8 cellular contexts compared by ENCODE assay signal in genomic region chr6:157380779-157381561, GRCh38. TPM values are rescaled to one million over a fixed set of nuclear protein-coding genes. Genes with fewer than 3 reads are reported as not detected.
A peak's percentile ranks its signal among the peaks of the same experiment; 100 is the strongest.
DNase-seq lines count a peak whose midpoint lies in the region; ATAC-seq and FAIRE-seq lines count a peak whose summit lies in the region.

TSS of gene ZDHHC14 (plus strand) at chr6:157381190.

- peak within 1 kb of the TSS; percentile 80 for H3K27ac ChIP-seq in naive thymus-derived CD4-positive, alpha-beta T cell (ENCODE audit: low read depth, low read length)

- intact Hi-C loops in naive thymus-derived CD4-positive, alpha-beta T cell (cut with micrococcal nuclease), result loop anchor here (1.0 to 5.0 kb wide), 25 partner anchors 12 to 1306 kb away; partner anchors contain the start of genes TMEM242 (in 2 of the 2), ARID1B (in 1 of the 2), GTF2H5 (in 1 of the 2) and SERAC1 (in 1 of the 2)

- peaks cover 4 to 5% of the 10 kb centered on the region in 2 donors for H3K4me1 ChIP-seq in naive thymus-derived CD4-positive, alpha-beta T cell (ENCODE audit: control insufficient read depth in 2 of 2, insufficient read depth in 2 of 2, low read length in 2 of 2)

- H3K4me3 Mint-ChIP-seq in naive thymus-derived CD4-positive, alpha-beta T cell, result peak within 1 kb of the TSS; percentile 81 to 93 (median 88)
- H3K4me3 Mint-ChIP-seq in stimulated activated memory B cell treated with anti-CD40 and anti-IgM and Interleukin-4, amounts not matched to agents 10 μg/mL and 1 μg/mL and 100 μg/mL, for 72 hours, result peak within 1 kb of the TSS; percentile 93

- H3K36me3 ChIP-seq in naive thymus-derived CD4-positive, alpha-beta T cell (ENCODE audit: control insufficient read depth in 2 of 3, insufficient read depth in 3 of 3, low read length in 3 of 3), result peaks cover 0 to 10% (median 0%) of the 10 kb centered on the region in 3 experiments

- H3K27me3 Mint-ChIP-seq in naive thymus-derived CD4-positive, alpha-beta T cell, result peaks cover 0 to 14% (median 4%) of the 10 kb centered on the region in 5 donors
- H3K27me3 Mint-ChIP-seq in stimulated activated memory B cell treated with anti-CD40 and anti-IgM and Interleukin-4, amounts not matched to agents 10 μg/mL and 1 μg/mL and 100 μg/mL, for 72 hours, result no peaks in the 10 kb centered on the region

- peaks cover 0 to 16% (median 0%) of the 10 kb centered on the region in 5 donors for H3K36me3 Mint-ChIP-seq in naive thymus-derived CD4-positive, alpha-beta T cell
- H3K36me3 Mint-ChIP-seq in stimulated activated memory B cell treated with anti-CD40 and anti-IgM and Interleukin-4, amounts not matched to agents 10 μg/mL and 1 μg/mL and 100 μg/mL, for 72 hours, result peaks cover 20% of the 10 kb centered on the region

- no peaks in the 10 kb centered on the region for H3K9me3 Mint-ChIP-seq in naive thymus-derived CD4-positive, alpha-beta T cell
- no peaks in the 10 kb centered on the region for H3K9me3 Mint-ChIP-seq in stimulated activated memory B cell treated with anti-CD40 and anti-IgM and Interleukin-4, amounts not matched to agents 10 μg/mL and 1 μg/mL and 100 μg/mL, for 72 hours

- no peaks in the 10 kb centered on the region for H3K27me3 ChIP-seq in naive thymus-derived CD4-positive, alpha-beta T cell (ENCODE audit: control insufficient read depth in 2 of 2, insufficient read depth in 2 of 2, low read length in 2 of 2)

- H3K27ac Mint-ChIP-seq in naive thymus-derived CD4-positive, alpha-beta T cell, result peak within 1 kb of the TSS; percentile 41 to 89 (median 78)
- H3K27ac Mint-ChIP-seq in stimulated activated memory B cell treated with anti-CD40 and anti-IgM and Interleukin-4, amounts not matched to agents 10 μg/mL and 1 μg/mL and 100 μg/mL, for 72 hours, result peak within 1 kb of the TSS; percentile 73

- peak within 1 kb of the TSS; percentile 71 for H3K4me3 ChIP-seq in naive thymus-derived CD4-positive, alpha-beta T cell (ENCODE audit: low read length)

- peak; percentile 36 for DNase-seq in DMS153 (lab: John Stamatoyannopoulos, UW)
- peak; percentile 89 for DNase-seq in HuH-7 (ENCODE audit: low spot score)
- DNase-seq in RCC 7860 (ENCODE audit: low spot score), result peak; percentile 60
- DNase-seq in activated T-helper 1 cell treated with anti-CD3 and anti-CD28 coated beads, Interleukin-2, amount 50 U/mL, for 16 hours (ENCODE audit: low read depth in 1 of 2, low spot score in 1 of 2), result peak; percentile 79 to 83
- peak; percentile 85 for DNase-seq in fibroblast of gingiva (ENCODE audit: low read depth)
- DNase-seq in naive thymus-derived CD4-positive, alpha-beta T cell, result peak; percentile 83 to 92 (median 90)

- POLR2A ChIA-PET in naive thymus-derived CD4-positive, alpha-beta T cell (lab: Charles Lee), result interaction anchor here (0.6 to 2.0 kb wide), 6 partner anchors 9 to 140 kb away, joined by 3 to 7 read pairs (median 4); partner anchors contain the start of gene TMEM242

- H3K9me3 ChIP-seq in naive thymus-derived CD4-positive, alpha-beta T cell (ENCODE audit: control insufficient read depth in 2 of 3, low read length in 3 of 3), result no peaks in the 10 kb centered on the region

- ATAC-seq in GM21526 (IDR thresholded peaks at IDR 0.05; ENCODE audit: low FRiP score, unreplicated experiment), result peak; percentile 77
- peak; percentile 89 for ATAC-seq in naive thymus-derived CD4-positive, alpha-beta T cell
- ATAC-seq in stimulated activated memory B cell treated with anti-CD40 and anti-IgM and Interleukin-4, amounts not matched to agents 10 μg/mL and 1 μg/mL and 100 μg/mL, for 72 hours, result peak; percentile 90

- CTCF ChIA-PET in naive thymus-derived CD4-positive, alpha-beta T cell (lab: Charles Lee), result no interaction called here

- FAIRE-seq in RCC 7860 (lab: Jason Lieb, UNC), result no peak

- H3K4me1 Mint-ChIP-seq in naive thymus-derived CD4-positive, alpha-beta T cell, result peaks cover 7 to 43% (median 18%) of the 10 kb centered on the region in 7 donors
- peaks cover 57% of the 10 kb centered on the region for H3K4me1 Mint-ChIP-seq in stimulated activated memory B cell treated with anti-CD40 and anti-IgM and Interleukin-4, amounts not matched to agents 10 μg/mL and 1 μg/mL and 100 μg/mL, for 72 hours

RNA-seq across cellular contexts. Expression of gene ZDHHC14, which starts in this region (rescaled TPM):
- total RNA-seq in naive thymus-derived CD4-positive, alpha-beta T cell, result 10 to 100 TPM in 1 of 5 experiments, 1 to 10 TPM in 2, under 1 TPM in 2; 0.93 to 18.2 (median 1.2) TPM
- under 1 TPM; 0.13 to 0.74 TPM for polyA plus RNA-seq in naive thymus-derived CD4-positive, alpha-beta T cell

Comparison
In these comparisons a context has a peak if more than half of its experiments do, and no peak if none do; other contexts are left out.
1. Peak in every context shown above with its lines: DNase-seq, ATAC-seq, H3K4me3 ChIP-seq and H3K27ac ChIP-seq.
2. DNase-seq: peak in every context shown above with its lines; median percentile 90 in naive thymus-derived CD4-positive, alpha-beta T cell; 89 in HuH-7; 85 in fibroblast of gingiva; 81 in activated T-helper 1 cell treated with anti-CD3 and anti-CD28 coated beads, Interleukin-2, amount 50 U/mL, for 16 hours; 60 in RCC 7860; 36 in DMS153.